ENCODE assay signal across 8 cellular contexts in genomic region chr12:39990122-39991101, GRCh38.
DNase-seq lines count a peak whose midpoint lies in the region; ATAC-seq and TF ChIP-seq lines count a peak whose summit lies in the region.

No MANE protein-coding gene starts in this region.

- CTCF ChIA-PET in Caco-2 (lab: Charles Lee) = no interaction called here

- intact Hi-C loops in Caco-2 (cut with micrococcal nuclease; ENCODE audit: unreplicated experiment) = loop anchor here (1.0 to 2.0 kb wide), 3 partner anchors 184 to 403 kb away; no protein-coding TSS in a partner anchor
- intact Hi-C loops in right cardiac atrium (cut with DNase I) = loop anchor here in 2 of 4 donors (10.0 kb wide), 2 partner anchors 216 to 226 kb away; no protein-coding TSS in a partner anchor

- DNase-seq in Caco-2 (peak; percentile 39 to 62), SK-MEL-5 (ENCODE audit: low read depth, low spot score) (peak; percentile 69), right cardiac atrium (peak; percentile 46 to 79 (median 59)), NCI-H345 (lab: John Stamatoyannopoulos, UW) (no peak)
- peak in 1 of 2 donors; percentile 57 for DNase-seq in activated naive CD4-positive, alpha-beta T cell treated with anti-CD3 and anti-CD28 coated beads, Interleukin-2, amount 50 U/mL, for 72 hours (ENCODE audit: low spot score in 2 of 2)
- peak; percentile 68 for DNase-seq in stimulated activated CD4-positive, alpha-beta T cell treated with anti-CD3 and anti-CD28 coated beads, Interleukin-15, amount 100 ng/mL, for 24 hours

- H3K9me3 ChIP-seq in Caco-2 (no peaks in the 10 kb centered on the region), right cardiac atrium (ENCODE audit: control insufficient read depth, low read length) (no peaks in the 10 kb centered on the region)

- peak; percentile 84 for ATAC-seq in GM19324 (IDR thresholded peaks at IDR 0.05; ENCODE audit: low FRiP score, unreplicated experiment)
- peak; percentile 96 for ATAC-seq in HG03342 (IDR thresholded peaks at IDR 0.05; ENCODE audit: unreplicated experiment)
- ATAC-seq in activated naive CD4-positive, alpha-beta T cell treated with anti-CD3 and anti-CD28 coated beads, Interleukin-2, amount 50 U/mL, for 72 hours = peak; percentile 53 to 72
- peak; percentile 67 to 83 for ATAC-seq in right cardiac atrium

- H3K27me3 ChIP-seq in Caco-2 (replicated peaks; ENCODE audit: control insufficient read depth, insufficient read depth, low read length) = no peaks in the 10 kb centered on the region
- no peaks in the 10 kb centered on the region for H3K27me3 ChIP-seq in right cardiac atrium (ENCODE audit: control insufficient read depth, insufficient read depth)

- no peaks in the 10 kb centered on the region for H3K27me3 Mint-ChIP-seq in Caco-2 (ENCODE audit: insufficient read depth, unreplicated experiment)

- H3K27ac ChIP-seq in right cardiac atrium (ENCODE audit: low read length) = no peak overlapping the region

- H3K4me1 Mint-ChIP-seq in Caco-2 (ENCODE audit: low read depth, unreplicated experiment) = no peaks in the 10 kb centered on the region

- in situ Hi-C loops in SK-MEL-5 (cut with HindIII; ENCODE audit: low pct_unique_long_range_greater_than_20kb, low sequenced_read_pairs) = no loop called here

- H3K36me3 Mint-ChIP-seq in Caco-2 (ENCODE audit: insufficient read depth, unreplicated experiment) = no peaks in the 10 kb centered on the region
- H3K36me3 Mint-ChIP-seq in activated naive CD4-positive, alpha-beta T cell treated with anti-CD3 and anti-CD28 coated beads, Interleukin-2, amount 50 U/mL, for 72 hours = no peaks in the 10 kb centered on the region

- H3K27ac Mint-ChIP-seq in Caco-2 (ENCODE audit: unreplicated experiment) = no peak overlapping the region
- H3K27ac Mint-ChIP-seq in activated naive CD4-positive, alpha-beta T cell treated with anti-CD3 and anti-CD28 coated beads, Interleukin-2, amount 50 U/mL, for 72 hours = no peak overlapping the region

- H3K9me3 Mint-ChIP-seq in Caco-2 (ENCODE audit: unreplicated experiment) = peaks cover 2% of the 10 kb centered on the region
- no peaks in the 10 kb centered on the region for H3K9me3 Mint-ChIP-seq in activated naive CD4-positive, alpha-beta T cell treated with anti-CD3 and anti-CD28 coated beads, Interleukin-2, amount 50 U/mL, for 72 hours

- peak; percentile 78 to 88 for TF ChIP-seq CTCF in Caco-2 (IDR thresholded peaks at IDR 0.05; ENCODE audit: insufficient read depth in 1 of 2, low read depth in 1 of 2, low read length in 1 of 2, severe bottlenecking in 1 of 2, unreplicated experiment in 1 of 2)

- POLR2A ChIA-PET in Caco-2 (lab: Charles Lee) = no interaction called here

- 37% methylated on average over 4 of the region's 4 CpGs for WGBS in right cardiac atrium

- no peak overlapping the region for H3K4me3 ChIP-seq in Caco-2 (ENCODE audit: low read depth, low read length)
- H3K4me3 ChIP-seq in right cardiac atrium (ENCODE audit: low read length) = no peak overlapping the region

- no peaks in the 10 kb centered on the region for H3K4me1 ChIP-seq in Caco-2
- H3K4me1 ChIP-seq in right cardiac atrium (ENCODE audit: control insufficient read depth, insufficient read depth, low read length) = no peaks in the 10 kb centered on the region

- H3K4me3 Mint-ChIP-seq in Caco-2 (ENCODE audit: unreplicated experiment) = no peak overlapping the region

- no peaks in the 10 kb centered on the region for H3K36me3 ChIP-seq in Caco-2 (ENCODE audit: control insufficient read depth, insufficient read depth, low read length)

- no TSS peak for BruUV-seq in Caco-2 (replicated peaks; lab: Mats Ljungman, UMichigan)
